1 cellular context compared by ENCODE assay signal in the genomic region with DNA sequence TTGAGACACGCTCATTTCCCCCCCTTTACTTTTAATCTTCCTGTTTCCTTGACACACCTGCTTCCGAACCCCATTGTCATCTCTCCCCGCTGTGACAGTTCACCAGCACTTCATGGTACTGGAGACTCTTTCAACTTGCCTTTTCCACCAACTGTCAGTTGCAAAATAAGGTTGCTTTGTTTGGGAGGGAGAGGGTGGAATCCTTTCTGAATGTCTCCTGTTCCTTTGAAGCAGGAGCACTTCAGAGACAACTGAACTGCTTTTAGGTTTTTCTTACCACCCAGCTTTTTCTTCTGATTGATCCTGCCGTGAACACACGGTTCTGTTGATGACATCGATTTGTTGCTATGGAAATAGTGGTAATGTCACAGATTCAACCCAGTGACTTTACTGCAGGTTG.
TF ChIP-seq lines count a peak whose summit lies in the region.

No MANE protein-coding gene starts in this region.

TF ChIP-seq in WTC11, 78 proteins besides CTCF, POLR2A, EP300 and RAD21 (continued from another document):
- TF ChIP-seq, protein P1, sequence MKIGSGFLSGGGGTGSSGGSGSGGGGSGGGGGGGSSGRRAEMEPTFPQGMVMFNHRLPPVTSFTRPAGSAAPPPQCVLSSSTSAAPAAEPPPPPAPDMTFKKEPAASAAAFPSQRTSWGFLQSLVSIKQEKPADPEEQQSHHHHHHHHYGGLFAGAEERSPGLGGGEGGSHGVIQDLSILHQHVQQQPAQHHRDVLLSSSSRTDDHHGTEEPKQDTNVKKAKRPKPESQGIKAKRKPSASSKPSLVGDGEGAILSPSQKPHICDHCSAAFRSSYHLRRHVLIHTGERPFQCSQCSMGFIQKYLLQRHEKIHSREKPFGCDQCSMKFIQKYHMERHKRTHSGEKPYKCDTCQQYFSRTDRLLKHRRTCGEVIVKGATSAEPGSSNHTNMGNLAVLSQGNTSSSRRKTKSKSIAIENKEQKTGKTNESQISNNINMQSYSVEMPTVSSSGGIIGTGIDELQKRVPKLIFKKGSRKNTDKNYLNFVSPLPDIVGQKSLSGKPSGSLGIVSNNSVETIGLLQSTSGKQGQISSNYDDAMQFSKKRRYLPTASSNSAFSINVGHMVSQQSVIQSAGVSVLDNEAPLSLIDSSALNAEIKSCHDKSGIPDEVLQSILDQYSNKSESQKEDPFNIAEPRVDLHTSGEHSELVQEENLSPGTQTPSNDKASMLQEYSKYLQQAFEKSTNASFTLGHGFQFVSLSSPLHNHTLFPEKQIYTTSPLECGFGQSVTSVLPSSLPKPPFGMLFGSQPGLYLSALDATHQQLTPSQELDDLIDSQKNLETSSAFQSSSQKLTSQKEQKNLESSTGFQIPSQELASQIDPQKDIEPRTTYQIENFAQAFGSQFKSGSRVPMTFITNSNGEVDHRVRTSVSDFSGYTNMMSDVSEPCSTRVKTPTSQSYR (CRISPR knock-in tag; IDR thresholded peaks at IDR 0.05), result no peak
- TF ChIP-seq GTF2I (CRISPR knock-in tag; conservative IDR thresholded peaks at IDR 0.05), result no peak
- TF ChIP-seq, protein P2, sequence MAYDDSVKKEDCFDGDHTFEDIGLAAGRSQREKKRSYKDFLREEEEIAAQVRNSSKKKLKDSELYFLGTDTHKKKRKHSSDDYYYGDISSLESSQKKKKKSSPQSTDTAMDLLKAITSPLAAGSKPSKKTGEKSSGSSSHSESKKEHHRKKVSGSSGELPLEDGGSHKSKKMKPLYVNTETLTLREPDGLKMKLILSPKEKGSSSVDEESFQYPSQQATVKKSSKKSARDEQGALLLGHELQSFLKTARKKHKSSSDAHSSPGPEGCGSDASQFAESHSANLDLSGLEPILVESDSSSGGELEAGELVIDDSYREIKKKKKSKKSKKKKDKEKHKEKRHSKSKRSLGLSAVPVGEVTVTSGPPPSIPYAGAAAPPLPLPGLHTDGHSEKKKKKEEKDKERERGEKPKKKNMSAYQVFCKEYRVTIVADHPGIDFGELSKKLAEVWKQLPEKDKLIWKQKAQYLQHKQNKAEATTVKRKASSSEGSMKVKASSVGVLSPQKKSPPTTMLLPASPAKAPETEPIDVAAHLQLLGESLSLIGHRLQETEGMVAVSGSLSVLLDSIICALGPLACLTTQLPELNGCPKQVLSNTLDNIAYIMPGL (CRISPR knock-in tag; IDR thresholded peaks at IDR 0.05), result no peak
- no peak for TF ChIP-seq MXD4 (CRISPR knock-in tag; IDR thresholded peaks at IDR 0.05; ENCODE audit: borderline replicate concordance)
- TF ChIP-seq GABPB1 (CRISPR knock-in tag; IDR thresholded peaks at IDR 0.05), result no peak
- TF ChIP-seq NR2C2 (CRISPR knock-in tag; IDR thresholded peaks at IDR 0.05), result no peak
